ENCODE assay signal across 8 cellular contexts in the genomic region with DNA sequence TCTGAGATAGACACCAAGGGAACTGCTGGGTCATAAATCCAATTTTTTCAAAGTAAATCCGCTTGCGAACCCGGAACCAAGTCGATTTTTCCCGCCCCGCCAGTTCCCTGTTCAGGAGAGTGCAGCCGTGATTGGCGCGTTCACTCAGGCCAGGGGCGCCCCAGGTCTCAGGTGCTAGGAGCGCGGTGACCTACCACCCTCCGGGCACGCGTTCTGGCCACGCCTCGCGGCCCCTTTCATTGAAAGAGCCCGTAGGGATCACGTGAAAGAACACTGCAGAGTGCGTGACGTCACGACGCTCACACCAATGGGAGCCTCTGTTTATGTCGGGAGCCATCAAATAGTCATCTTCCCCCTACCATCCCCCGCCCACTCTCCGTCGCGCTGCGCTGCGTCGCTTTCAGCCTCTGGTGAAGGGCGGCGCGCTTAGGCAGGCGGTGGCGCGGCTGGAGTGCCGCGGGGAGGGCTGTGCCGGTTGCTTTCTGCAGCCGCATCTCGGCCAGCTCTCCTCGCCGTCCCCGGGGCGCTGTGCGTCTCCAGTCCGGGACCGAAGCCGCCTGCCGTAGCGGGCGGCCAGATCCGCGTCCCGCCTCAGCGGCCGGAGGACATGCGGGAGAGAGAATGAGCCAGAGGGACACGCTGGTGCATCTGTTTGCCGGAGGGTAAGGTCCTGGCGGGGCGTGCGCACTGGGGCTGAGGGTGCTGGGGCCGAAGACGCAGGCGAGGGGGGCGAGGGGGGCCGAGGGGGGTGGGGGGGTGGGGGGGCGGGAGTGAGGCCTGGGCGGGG. TPM values are rescaled to one million over a fixed set of nuclear protein-coding genes. Genes with fewer than 3 reads are reported as not detected.
DNase-seq lines count a peak whose midpoint lies in the region; ATAC-seq and TF ChIP-seq lines count a peak whose summit lies in the region.

A gene with protein sequence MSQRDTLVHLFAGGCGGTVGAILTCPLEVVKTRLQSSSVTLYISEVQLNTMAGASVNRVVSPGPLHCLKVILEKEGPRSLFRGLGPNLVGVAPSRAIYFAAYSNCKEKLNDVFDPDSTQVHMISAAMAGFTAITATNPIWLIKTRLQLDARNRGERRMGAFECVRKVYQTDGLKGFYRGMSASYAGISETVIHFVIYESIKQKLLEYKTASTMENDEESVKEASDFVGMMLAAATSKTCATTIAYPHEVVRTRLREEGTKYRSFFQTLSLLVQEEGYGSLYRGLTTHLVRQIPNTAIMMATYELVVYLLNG (plus strand): TSS at position 403 of the 787 bp plus-strand sequence. CDS start 219 bp downstream, at position 622.

- H3K36me3 ChIP-seq in prostate gland (no peaks in the 10 kb centered on the region), urinary bladder (ENCODE audit: insufficient read depth) (no peaks in the 10 kb centered on the region)

- H3K27ac Mint-ChIP-seq in T-helper 17 cell, result peak within 1 kb of the TSS; percentile 96

- TF ChIP-seq CTCF in prostate gland (IDR thresholded peaks at IDR 0.05), result peak in 2 of 4 experiments; percentile 14 to 38

- intact Hi-C loops in left ventricle myocardium superior (cut with micrococcal nuclease) (no loop called here), prostate gland (cut with DNase I) (no loop called here)

- H3K27ac ChIP-seq in prostate gland (peak within 1 kb of the TSS; percentile 95 to 98), urinary bladder (ENCODE audit: low read depth) (peak within 1 kb of the TSS; percentile 98)

- H3K27me3 ChIP-seq in prostate gland (replicated peaks; ENCODE audit: insufficient read depth), result no peaks in the 10 kb centered on the region

- WGBS in prostate gland, result under 1% methylated on average over 72 of the region's 72 CpGs
- WGBS in urinary bladder, result under 1% methylated on average over 69 of the region's 72 CpGs

- no peaks in the 10 kb centered on the region for H3K9me3 ChIP-seq in T-helper 17 cell (ENCODE audit: control insufficient read depth, low read length, poor library complexity, severe bottlenecking)
- H3K9me3 ChIP-seq in prostate gland, result no peaks in the 10 kb centered on the region

- no peaks in the 10 kb centered on the region for H3K36me3 Mint-ChIP-seq in T-helper 17 cell (ENCODE audit: low read depth)

- peak within 1 kb of the TSS; percentile 97 for H3K4me3 Mint-ChIP-seq in T-helper 17 cell

- H3K4me3 ChIP-seq in prostate gland, result peak within 1 kb of the TSS; percentile 81 to 85
- peak within 1 kb of the TSS; percentile 81 for H3K4me3 ChIP-seq in urinary bladder (ENCODE audit: low read depth, low read length)

- TF ChIP-seq POLR2A in GM15510 (IDR thresholded peaks at IDR 0.05; ENCODE audit: borderline replicate concordance, extremely low read depth, insufficient read length), result peak; percentile 90
- TF ChIP-seq POLR2A in prostate gland (IDR thresholded peaks at IDR 0.05), result peak; percentile 99

- DNase-seq in NCI-H1694 treated with DMSO at 0.1 percent for 48 hours (lab: John Stamatoyannopoulos, UW) (peak; percentile 98), T-helper 17 cell (peak; percentile 88 to 90 (median 89)), amygdala (lab: John Stamatoyannopoulos, UW) (peak; percentile 29 to 97 (median 92)), left ventricle myocardium superior (peak; percentile 98), prostate gland (ENCODE audit: low spot score) (peak; percentile 97)

- H3K27me3 Mint-ChIP-seq in T-helper 17 cell, result no peaks in the 10 kb centered on the region

- ATAC-seq in HG02885 (IDR thresholded peaks at IDR 0.05; ENCODE audit: poor library complexity, unreplicated experiment) (peak; percentile 96), T-helper 17 cell (peak; percentile 98), left ventricle myocardium superior (peak; percentile 99)

- H3K4me1 ChIP-seq in prostate gland (replicated peaks), result no peaks in the 10 kb centered on the region
- H3K4me1 ChIP-seq in urinary bladder (ENCODE audit: insufficient read depth), result peaks cover under 1% of the 10 kb centered on the region

- peaks cover 17% of the 10 kb centered on the region for H3K4me1 Mint-ChIP-seq in T-helper 17 cell

RNA-seq across cellular contexts. Expression of the gene that starts here (rescaled TPM):
- total RNA-seq in T-helper 17 cell (100 to 1,000 TPM in 1 of 2 donors, 10 to 100 TPM in 1; 91.7 to 105 TPM), left ventricle myocardium superior (86.2 TPM), prostate gland (10 to 100 TPM; 91.0 to 93.9 TPM), urinary bladder (251 TPM)
- polyA plus RNA-seq in urinary bladder, result 34.2 TPM

Comparison
In these comparisons a context has a peak if more than half of its experiments do, and no peak if none do; other contexts are left out.
1. Peak in every context shown above with its lines: DNase-seq, ATAC-seq, H3K4me3 ChIP-seq and H3K27ac ChIP-seq.